1 cellular context compared by ENCODE assay signal in the genomic region with DNA sequence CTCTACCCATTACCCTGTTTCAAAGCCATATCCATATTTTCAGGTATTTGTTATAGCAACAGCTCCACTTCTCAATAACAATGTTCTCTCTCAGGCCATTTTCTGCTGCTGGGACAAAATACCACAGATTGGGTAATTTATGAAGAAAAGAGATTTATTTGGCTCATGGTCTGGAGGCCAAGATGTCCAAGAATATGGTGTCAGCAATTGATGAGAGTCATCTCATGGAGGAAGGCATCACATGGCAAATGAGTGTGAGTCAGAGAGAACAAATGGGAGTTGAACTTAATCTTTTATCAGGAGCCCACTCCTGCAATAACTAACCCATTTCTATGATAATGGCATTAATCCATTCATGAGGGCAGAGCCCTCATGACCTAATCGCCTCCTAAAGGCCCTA.
TF ChIP-seq lines count a peak whose summit lies in the region.

No MANE protein-coding gene starts in this region.

TF ChIP-seq in GM23338, 12 proteins besides CTCF, POLR2A, EP300 and RAD21 (continued from another document):
- TF ChIP-seq, protein P1, sequence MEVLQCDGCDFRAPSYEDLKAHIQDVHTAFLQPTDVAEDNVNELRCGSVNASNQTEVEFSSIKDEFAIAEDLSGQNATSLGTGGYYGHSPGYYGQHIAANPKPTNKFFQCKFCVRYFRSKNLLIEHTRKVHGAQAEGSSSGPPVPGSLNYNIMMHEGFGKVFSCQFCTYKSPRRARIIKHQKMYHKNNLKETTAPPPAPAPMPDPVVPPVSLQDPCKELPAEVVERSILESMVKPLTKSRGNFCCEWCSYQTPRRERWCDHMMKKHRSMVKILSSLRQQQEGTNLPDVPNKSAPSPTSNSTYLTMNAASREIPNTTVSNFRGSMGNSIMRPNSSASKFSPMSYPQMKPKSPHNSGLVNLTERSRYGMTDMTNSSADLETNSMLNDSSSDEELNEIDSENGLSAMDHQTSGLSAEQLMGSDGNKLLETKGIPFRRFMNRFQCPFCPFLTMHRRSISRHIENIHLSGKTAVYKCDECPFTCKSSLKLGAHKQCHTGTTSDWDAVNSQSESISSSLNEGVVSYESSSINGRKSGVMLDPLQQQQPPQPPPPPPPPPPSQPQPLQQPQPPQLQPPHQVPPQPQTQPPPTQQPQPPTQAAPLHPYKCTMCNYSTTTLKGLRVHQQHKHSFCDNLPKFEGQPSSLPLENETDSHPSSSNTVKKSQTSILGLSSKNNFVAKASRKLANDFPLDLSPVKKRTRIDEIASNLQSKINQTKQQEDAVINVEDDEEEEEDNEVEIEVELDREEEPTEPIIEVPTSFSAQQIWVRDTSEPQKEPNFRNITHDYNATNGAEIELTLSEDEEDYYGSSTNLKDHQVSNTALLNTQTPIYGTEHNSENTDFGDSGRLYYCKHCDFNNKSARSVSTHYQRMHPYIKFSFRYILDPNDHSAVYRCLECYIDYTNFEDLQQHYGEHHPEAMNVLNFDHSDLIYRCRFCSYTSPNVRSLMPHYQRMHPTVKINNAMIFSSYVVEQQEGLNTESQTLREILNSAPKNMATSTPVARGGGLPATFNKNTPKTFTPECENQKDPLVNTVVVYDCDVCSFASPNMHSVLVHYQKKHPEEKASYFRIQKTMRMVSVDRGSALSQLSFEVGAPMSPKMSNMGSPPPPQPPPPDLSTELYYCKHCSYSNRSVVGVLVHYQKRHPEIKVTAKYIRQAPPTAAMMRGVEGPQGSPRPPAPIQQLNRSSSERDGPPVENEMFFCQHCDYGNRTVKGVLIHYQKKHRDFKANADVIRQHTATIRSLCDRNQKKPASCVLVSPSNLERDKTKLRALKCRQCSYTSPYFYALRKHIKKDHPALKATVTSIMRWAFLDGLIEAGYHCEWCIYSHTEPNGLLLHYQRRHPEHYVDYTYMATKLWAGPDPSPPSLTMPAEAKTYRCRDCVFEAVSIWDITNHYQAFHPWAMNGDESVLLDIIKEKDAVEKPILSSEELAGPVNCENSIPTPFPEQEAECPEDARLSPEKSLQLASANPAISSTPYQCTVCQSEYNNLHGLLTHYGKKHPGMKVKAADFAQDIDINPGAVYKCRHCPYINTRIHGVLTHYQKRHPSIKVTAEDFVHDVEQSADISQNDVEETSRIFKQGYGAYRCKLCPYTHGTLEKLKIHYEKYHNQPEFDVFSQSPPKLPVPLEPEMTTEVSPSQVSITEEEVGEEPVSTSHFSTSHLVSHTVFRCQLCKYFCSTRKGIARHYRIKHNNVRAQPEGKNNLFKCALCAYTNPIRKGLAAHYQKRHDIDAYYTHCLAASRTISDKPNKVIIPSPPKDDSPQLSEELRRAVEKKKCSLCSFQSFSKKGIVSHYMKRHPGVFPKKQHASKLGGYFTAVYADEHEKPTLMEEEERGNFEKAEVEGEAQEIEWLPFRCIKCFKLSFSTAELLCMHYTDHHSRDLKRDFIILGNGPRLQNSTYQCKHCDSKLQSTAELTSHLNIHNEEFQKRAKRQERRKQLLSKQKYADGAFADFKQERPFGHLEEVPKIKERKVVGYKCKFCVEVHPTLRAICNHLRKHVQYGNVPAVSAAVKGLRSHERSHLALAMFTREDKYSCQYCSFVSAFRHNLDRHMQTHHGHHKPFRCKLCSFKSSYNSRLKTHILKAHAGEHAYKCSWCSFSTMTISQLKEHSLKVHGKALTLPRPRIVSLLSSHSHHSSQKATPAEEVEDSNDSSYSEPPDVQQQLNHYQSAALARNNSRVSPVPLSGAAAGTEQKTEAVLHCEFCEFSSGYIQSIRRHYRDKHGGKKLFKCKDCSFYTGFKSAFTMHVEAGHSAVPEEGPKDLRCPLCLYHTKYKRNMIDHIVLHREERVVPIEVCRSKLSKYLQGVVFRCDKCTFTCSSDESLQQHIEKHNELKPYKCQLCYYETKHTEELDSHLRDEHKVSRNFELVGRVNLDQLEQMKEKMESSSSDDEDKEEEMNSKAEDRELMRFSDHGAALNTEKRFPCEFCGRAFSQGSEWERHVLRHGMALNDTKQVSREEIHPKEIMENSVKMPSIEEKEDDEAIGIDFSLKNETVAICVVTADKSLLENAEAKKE (CRISPR knock-in tag; IDR thresholded peaks at IDR 0.05), result no peak
- TF ChIP-seq STAT1 (IDR thresholded peaks at IDR 0.05; ENCODE audit: unreplicated experiment) (no peak), EZH2 (IDR thresholded peaks at IDR 0.05; ENCODE audit: low read depth, unreplicated experiment) (no peak), NANOG (IDR thresholded peaks at IDR 0.05; ENCODE audit: borderline replicate concordance) (no peak), EZH2phosphoT487 (IDR thresholded peaks at IDR 0.05; ENCODE audit: unreplicated experiment) (no peak), JUNB (IDR thresholded peaks at IDR 0.05; ENCODE audit: unreplicated experiment) (no peak)
- TF ChIP-seq, protein P2, sequence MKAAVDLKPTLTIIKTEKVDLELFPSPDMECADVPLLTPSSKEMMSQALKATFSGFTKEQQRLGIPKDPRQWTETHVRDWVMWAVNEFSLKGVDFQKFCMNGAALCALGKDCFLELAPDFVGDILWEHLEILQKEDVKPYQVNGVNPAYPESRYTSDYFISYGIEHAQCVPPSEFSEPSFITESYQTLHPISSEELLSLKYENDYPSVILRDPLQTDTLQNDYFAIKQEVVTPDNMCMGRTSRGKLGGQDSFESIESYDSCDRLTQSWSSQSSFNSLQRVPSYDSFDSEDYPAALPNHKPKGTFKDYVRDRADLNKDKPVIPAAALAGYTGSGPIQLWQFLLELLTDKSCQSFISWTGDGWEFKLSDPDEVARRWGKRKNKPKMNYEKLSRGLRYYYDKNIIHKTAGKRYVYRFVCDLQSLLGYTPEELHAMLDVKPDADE (IDR thresholded peaks at IDR 0.05), result no peak
